14 cellular contexts compared by ENCODE assay signal in the genomic region with DNA sequence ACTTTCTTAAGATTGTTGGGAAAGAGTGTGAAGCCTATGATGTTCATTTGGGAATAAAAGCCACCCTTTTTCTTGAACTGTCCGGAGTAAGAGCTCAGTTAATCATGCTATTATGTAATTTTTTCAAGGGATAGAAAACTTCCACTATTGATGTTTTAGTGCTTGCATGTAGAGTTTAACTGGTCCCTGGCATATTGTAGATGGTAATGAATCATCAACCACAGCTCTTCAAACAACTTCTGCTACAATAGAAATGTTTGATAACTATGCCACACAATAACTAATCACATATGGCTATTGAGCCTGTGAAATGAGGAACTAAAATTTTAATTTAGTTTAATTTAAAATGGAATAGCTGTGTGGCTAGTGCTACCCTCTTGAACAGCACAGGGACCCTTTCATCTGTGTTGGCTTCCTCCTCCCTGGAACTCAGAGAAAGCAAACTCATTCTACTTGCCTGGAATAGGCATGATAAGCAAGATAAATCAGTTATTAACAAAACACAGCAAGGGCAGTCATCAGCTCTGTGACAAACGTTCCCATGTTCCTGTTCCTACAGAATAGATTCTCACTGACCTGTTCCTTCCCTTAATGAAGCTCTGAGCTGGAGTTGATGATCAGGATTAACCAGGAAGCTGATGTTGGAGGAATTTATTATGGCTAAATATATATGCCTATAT. TPM values are rescaled to one million over a fixed set of nuclear protein-coding genes. Genes with fewer than 3 reads are reported as not detected.
DNase-seq lines count a peak whose midpoint lies in the region; ATAC-seq and TF ChIP-seq lines count a peak whose summit lies in the region.
"Had no signal": no experiment of that assay in that cellular context is flagged by ENCODE, and none has a peak within 500 bp of the region (broad histone marks: within the 10 kb centered on the region; RNA-seq: fewer than 3 reads in every experiment).

No MANE protein-coding gene starts in this region.

- WGBS in mammary epithelial cell (ENCODE audit: low coverage, missing lambda C conversion rate): 0% methylated on average over 2 of the region's 2 CpGs

- dilution Hi-C loops in mammary epithelial cell (cut with HindIII; ENCODE audit: low sequenced_read_pairs): no loop called here

- TF ChIP-seq CTCF in NB4 (IDR thresholded peaks at IDR 0.05; ENCODE audit: low read depth, low read length) (no peak), mammary epithelial cell (conservative IDR thresholded peaks at IDR 0.05 in 1 of 2, IDR thresholded peaks at IDR 0.05 in 1 of 2; ENCODE audit: extremely low read depth in 1 of 2, insufficient read depth in 1 of 2, low read depth in 1 of 2, low read length in 2 of 2) (no peak), mucosa of descending colon (IDR thresholded peaks at IDR 0.05) (no peak), type B pancreatic cell (conservative IDR thresholded peaks at IDR 0.05) (no peak)

- DNase-seq in DMS53 (lab: John Stamatoyannopoulos, UW) (peak; percentile 69), NB4 (ENCODE audit: low read depth) (peak; percentile 65), mammary epithelial cell (peak; percentile 75), mucosa of descending colon (no peak), T-helper 9 cell (no peak), iPS-NIHi11 (ENCODE audit: low spot score) (no peak), GDM1 (lab: John Stamatoyannopoulos, UW) (no peak), type B pancreatic cell (ENCODE audit: extremely low spot score, unreplicated experiment) (no peak)
- DNase-seq: activated CD4-positive, alpha-beta T cell treated with anti-CD3 and anti-CD28 coated beads, Interleukin-2, amount 10 ng/mL, durations not matched to agents 7 days and 5 days; heart right ventricle; NCI-H1092; NCI-H524 had no signal

- H3K4me2 ChIP-seq in mammary epithelial cell (ENCODE audit: insufficient read depth, low read depth, low read length): peak overlapping the region; percentile 28

- H3K36me3 ChIP-seq in mammary epithelial cell (ENCODE audit: insufficient read depth, low read length): no peaks in the 10 kb centered on the region
- H3K36me3 ChIP-seq in mucosa of descending colon (ENCODE audit: low read depth): no peaks in the 10 kb centered on the region
- H3K36me3 ChIP-seq: heart right ventricle had no signal

- no peak for TF ChIP-seq POLR2A in NB4 (IDR thresholded peaks at IDR 0.05; ENCODE audit: extremely low read depth, insufficient read length)

- no peak overlapping the region for H3K4me3 Mint-ChIP-seq in type B pancreatic cell
- H3K4me3 Mint-ChIP-seq: activated CD4-positive, alpha-beta T cell treated with anti-CD3 and anti-CD28 coated beads, Interleukin-2, amount 10 ng/mL, durations not matched to agents 7 days and 5 days; stimulated activated memory B cell treated with anti-CD40 and anti-IgM and Interleukin-4, amounts not matched to agents 10 μg/mL and 1 μg/mL and 100 μg/mL, for 72 hours had no signal

- intact Hi-C loops in mammary epithelial cell (cut with micrococcal nuclease): loop anchor here (10.0 kb wide), 1 partner anchor 350 kb away; the partner anchor contains the start of genes DBF4 and SLC25A40
- intact Hi-C loops in mucosa of descending colon (cut with DNase I, micrococcal nuclease): no loop called here

- peaks cover 7% of the 10 kb centered on the region for H3K4me1 Mint-ChIP-seq in type B pancreatic cell (ENCODE audit: unreplicated experiment)

- H4K20me1 ChIP-seq in mammary epithelial cell (ENCODE audit: insufficient read depth, low read length): no peaks in the 10 kb centered on the region

- H2AFZ ChIP-seq in mammary epithelial cell (ENCODE audit: low read depth, low read length): no peak overlapping the region

- no peak overlapping the region for H3K27ac Mint-ChIP-seq in type B pancreatic cell
- H3K27ac Mint-ChIP-seq: activated CD4-positive, alpha-beta T cell treated with anti-CD3 and anti-CD28 coated beads, Interleukin-2, amount 10 ng/mL, durations not matched to agents 7 days and 5 days; stimulated activated memory B cell treated with anti-CD40 and anti-IgM and Interleukin-4, amounts not matched to agents 10 μg/mL and 1 μg/mL and 100 μg/mL, for 72 hours had no signal

- H3K9ac ChIP-seq in mammary epithelial cell (ENCODE audit: insufficient read depth, low read length): no peak overlapping the region

- H3K27me3 ChIP-seq in mammary epithelial cell (ENCODE audit: insufficient read depth, low read length): no peaks in the 10 kb centered on the region
- H3K27me3 ChIP-seq: heart right ventricle had no signal

- no peaks in the 10 kb centered on the region for H3K27me3 Mint-ChIP-seq in type B pancreatic cell

- ATAC-seq in mucosa of descending colon: no peak
- ATAC-seq: heart right ventricle; stimulated activated memory B cell treated with anti-CD40 and anti-IgM and Interleukin-4, amounts not matched to agents 10 μg/mL and 1 μg/mL and 100 μg/mL, for 72 hours had no signal

- H3K9me3 ChIP-seq in mammary epithelial cell (replicated peaks; ENCODE audit: insufficient read depth, low read length) (no peaks in the 10 kb centered on the region), mucosa of descending colon (no peaks in the 10 kb centered on the region)

- no peaks in the 10 kb centered on the region for H3K36me3 Mint-ChIP-seq in type B pancreatic cell

- CTCF ChIA-PET in mammary epithelial cell (lab: Charles Lee; ENCODE audit: low non-redundant PET): interaction anchor here (0.6 kb wide), 1 partner anchor 63 kb away, joined by 3 read pairs; no protein-coding TSS in a partner anchor

- in situ Hi-C loops in mammary epithelial cell (cut with MboI; ENCODE audit: low sequenced_read_pairs in 2 of 2): no loop called here

- peaks cover 1% of the 10 kb centered on the region for H3K79me2 ChIP-seq in mammary epithelial cell (ENCODE audit: insufficient read depth, low read length)

- no peaks in the 10 kb centered on the region for H3K9me3 Mint-ChIP-seq in type B pancreatic cell
- H3K9me3 Mint-ChIP-seq: activated CD4-positive, alpha-beta T cell treated with anti-CD3 and anti-CD28 coated beads, Interleukin-2, amount 10 ng/mL, durations not matched to agents 7 days and 5 days; stimulated activated memory B cell treated with anti-CD40 and anti-IgM and Interleukin-4, amounts not matched to agents 10 μg/mL and 1 μg/mL and 100 μg/mL, for 72 hours had no signal

- no peak overlapping the region for H3K27ac ChIP-seq in mammary epithelial cell (ENCODE audit: insufficient read depth, low read depth, low read length)
- H3K27ac ChIP-seq: heart right ventricle, SK-N-MC had no signal

- H3K4me1 ChIP-seq in mammary epithelial cell (ENCODE audit: insufficient read depth, low read length) (peaks cover 45% of the 10 kb centered on the region), mucosa of descending colon (ENCODE audit: low read depth) (peaks cover 7% of the 10 kb centered on the region)

- no TSS peak for BruUV-seq in mammary epithelial cell (replicated peaks; lab: Mats Ljungman, UMichigan)

- no peak overlapping the region for H3K4me3 ChIP-seq in NB4 (ENCODE audit: low read depth, low read length)
- no peak overlapping the region for H3K4me3 ChIP-seq in mammary epithelial cell (replicated peaks in 1 of 3; ENCODE audit: insufficient read depth in 1 of 3, low read depth in 2 of 3, low read length in 3 of 3)
- H3K4me3 ChIP-seq in mucosa of descending colon: peak overlapping the region; percentile 20
- H3K4me3 ChIP-seq: heart right ventricle, SK-N-MC had no signal

RNA-seq across cellular contexts. Expression of gene SRI, which starts 4.9 kb away (rescaled TPM):
- total RNA-seq in mammary epithelial cell: 100 to 1,000 TPM in 1 of 2 donors, 10 to 100 TPM in 1; 78.0 to 183 TPM
- 169 TPM for polyA plus RNA-seq in mammary epithelial cell
- 211 TPM for polyA minus RNA-seq in mammary epithelial cell
- 100 to 1,000 TPM; 369 to 809 (median 670) TPM for total RNA-seq in mucosa of descending colon
- 72.1 and 120 TPM in 2 replicates for total RNA-seq in type B pancreatic cell (ENCODE audit: low replicate concordance)

Comparison
In these comparisons a context has a peak if more than half of its experiments do, and no peak if none do; other contexts are left out.
1. DNase-seq: peak in DMS53 (single experiment), NB4 (single experiment) and mammary epithelial cell (single experiment); none in mucosa of descending colon (0 of 3), T-helper 9 cell (single experiment), iPS-NIHi11 (single experiment), GDM1 (single experiment) and type B pancreatic cell (single experiment).